2 cellular contexts compared by ENCODE assay signal in the genomic region with DNA sequence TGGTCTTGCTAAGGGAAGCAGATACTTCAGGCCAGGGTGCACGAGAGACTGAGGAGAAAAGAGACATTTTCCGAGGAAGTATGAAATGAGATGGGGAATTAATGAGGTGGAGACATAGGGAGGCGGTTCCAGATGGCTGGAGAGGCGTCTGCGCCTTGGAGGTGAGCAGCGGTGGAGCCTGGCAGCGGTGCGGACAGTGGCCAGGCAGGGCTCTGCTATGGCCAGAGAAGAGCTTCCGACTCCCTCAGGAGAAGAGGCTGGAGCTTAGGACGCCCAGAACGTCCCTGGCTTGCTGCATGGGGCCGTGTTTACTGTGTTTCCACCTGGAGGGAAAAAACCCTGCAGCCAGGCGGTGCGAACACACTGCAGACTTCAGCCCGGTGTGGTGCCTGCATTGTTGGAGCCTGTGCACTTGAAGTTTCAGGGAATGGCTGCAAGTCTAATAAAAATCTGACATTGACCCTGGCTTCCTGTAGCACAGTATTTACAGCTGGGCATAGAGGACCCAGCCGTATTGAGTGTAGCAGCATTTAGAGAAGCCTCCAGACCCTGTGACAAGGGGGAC.
TF ChIP-seq lines count a peak whose summit lies in the region.

No MANE protein-coding gene starts in this region.

TF ChIP-seq in GM23338, 12 proteins besides CTCF, POLR2A, EP300 and RAD21 (continued from another document):
- TF ChIP-seq, protein P1, sequence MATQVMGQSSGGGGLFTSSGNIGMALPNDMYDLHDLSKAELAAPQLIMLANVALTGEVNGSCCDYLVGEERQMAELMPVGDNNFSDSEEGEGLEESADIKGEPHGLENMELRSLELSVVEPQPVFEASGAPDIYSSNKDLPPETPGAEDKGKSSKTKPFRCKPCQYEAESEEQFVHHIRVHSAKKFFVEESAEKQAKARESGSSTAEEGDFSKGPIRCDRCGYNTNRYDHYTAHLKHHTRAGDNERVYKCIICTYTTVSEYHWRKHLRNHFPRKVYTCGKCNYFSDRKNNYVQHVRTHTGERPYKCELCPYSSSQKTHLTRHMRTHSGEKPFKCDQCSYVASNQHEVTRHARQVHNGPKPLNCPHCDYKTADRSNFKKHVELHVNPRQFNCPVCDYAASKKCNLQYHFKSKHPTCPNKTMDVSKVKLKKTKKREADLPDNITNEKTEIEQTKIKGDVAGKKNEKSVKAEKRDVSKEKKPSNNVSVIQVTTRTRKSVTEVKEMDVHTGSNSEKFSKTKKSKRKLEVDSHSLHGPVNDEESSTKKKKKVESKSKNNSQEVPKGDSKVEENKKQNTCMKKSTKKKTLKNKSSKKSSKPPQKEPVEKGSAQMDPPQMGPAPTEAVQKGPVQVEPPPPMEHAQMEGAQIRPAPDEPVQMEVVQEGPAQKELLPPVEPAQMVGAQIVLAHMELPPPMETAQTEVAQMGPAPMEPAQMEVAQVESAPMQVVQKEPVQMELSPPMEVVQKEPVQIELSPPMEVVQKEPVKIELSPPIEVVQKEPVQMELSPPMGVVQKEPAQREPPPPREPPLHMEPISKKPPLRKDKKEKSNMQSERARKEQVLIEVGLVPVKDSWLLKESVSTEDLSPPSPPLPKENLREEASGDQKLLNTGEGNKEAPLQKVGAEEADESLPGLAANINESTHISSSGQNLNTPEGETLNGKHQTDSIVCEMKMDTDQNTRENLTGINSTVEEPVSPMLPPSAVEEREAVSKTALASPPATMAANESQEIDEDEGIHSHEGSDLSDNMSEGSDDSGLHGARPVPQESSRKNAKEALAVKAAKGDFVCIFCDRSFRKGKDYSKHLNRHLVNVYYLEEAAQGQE (IDR thresholded peaks at IDR 0.05; ENCODE audit: unreplicated experiment), result no peak
- no peak for TF ChIP-seq NANOG (IDR thresholded peaks at IDR 0.05; ENCODE audit: borderline replicate concordance)
- TF ChIP-seq, protein P2, sequence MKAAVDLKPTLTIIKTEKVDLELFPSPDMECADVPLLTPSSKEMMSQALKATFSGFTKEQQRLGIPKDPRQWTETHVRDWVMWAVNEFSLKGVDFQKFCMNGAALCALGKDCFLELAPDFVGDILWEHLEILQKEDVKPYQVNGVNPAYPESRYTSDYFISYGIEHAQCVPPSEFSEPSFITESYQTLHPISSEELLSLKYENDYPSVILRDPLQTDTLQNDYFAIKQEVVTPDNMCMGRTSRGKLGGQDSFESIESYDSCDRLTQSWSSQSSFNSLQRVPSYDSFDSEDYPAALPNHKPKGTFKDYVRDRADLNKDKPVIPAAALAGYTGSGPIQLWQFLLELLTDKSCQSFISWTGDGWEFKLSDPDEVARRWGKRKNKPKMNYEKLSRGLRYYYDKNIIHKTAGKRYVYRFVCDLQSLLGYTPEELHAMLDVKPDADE (IDR thresholded peaks at IDR 0.05), result no peak
- no peak for TF ChIP-seq STAT1 (IDR thresholded peaks at IDR 0.05; ENCODE audit: unreplicated experiment)
- TF ChIP-seq, protein P3, sequence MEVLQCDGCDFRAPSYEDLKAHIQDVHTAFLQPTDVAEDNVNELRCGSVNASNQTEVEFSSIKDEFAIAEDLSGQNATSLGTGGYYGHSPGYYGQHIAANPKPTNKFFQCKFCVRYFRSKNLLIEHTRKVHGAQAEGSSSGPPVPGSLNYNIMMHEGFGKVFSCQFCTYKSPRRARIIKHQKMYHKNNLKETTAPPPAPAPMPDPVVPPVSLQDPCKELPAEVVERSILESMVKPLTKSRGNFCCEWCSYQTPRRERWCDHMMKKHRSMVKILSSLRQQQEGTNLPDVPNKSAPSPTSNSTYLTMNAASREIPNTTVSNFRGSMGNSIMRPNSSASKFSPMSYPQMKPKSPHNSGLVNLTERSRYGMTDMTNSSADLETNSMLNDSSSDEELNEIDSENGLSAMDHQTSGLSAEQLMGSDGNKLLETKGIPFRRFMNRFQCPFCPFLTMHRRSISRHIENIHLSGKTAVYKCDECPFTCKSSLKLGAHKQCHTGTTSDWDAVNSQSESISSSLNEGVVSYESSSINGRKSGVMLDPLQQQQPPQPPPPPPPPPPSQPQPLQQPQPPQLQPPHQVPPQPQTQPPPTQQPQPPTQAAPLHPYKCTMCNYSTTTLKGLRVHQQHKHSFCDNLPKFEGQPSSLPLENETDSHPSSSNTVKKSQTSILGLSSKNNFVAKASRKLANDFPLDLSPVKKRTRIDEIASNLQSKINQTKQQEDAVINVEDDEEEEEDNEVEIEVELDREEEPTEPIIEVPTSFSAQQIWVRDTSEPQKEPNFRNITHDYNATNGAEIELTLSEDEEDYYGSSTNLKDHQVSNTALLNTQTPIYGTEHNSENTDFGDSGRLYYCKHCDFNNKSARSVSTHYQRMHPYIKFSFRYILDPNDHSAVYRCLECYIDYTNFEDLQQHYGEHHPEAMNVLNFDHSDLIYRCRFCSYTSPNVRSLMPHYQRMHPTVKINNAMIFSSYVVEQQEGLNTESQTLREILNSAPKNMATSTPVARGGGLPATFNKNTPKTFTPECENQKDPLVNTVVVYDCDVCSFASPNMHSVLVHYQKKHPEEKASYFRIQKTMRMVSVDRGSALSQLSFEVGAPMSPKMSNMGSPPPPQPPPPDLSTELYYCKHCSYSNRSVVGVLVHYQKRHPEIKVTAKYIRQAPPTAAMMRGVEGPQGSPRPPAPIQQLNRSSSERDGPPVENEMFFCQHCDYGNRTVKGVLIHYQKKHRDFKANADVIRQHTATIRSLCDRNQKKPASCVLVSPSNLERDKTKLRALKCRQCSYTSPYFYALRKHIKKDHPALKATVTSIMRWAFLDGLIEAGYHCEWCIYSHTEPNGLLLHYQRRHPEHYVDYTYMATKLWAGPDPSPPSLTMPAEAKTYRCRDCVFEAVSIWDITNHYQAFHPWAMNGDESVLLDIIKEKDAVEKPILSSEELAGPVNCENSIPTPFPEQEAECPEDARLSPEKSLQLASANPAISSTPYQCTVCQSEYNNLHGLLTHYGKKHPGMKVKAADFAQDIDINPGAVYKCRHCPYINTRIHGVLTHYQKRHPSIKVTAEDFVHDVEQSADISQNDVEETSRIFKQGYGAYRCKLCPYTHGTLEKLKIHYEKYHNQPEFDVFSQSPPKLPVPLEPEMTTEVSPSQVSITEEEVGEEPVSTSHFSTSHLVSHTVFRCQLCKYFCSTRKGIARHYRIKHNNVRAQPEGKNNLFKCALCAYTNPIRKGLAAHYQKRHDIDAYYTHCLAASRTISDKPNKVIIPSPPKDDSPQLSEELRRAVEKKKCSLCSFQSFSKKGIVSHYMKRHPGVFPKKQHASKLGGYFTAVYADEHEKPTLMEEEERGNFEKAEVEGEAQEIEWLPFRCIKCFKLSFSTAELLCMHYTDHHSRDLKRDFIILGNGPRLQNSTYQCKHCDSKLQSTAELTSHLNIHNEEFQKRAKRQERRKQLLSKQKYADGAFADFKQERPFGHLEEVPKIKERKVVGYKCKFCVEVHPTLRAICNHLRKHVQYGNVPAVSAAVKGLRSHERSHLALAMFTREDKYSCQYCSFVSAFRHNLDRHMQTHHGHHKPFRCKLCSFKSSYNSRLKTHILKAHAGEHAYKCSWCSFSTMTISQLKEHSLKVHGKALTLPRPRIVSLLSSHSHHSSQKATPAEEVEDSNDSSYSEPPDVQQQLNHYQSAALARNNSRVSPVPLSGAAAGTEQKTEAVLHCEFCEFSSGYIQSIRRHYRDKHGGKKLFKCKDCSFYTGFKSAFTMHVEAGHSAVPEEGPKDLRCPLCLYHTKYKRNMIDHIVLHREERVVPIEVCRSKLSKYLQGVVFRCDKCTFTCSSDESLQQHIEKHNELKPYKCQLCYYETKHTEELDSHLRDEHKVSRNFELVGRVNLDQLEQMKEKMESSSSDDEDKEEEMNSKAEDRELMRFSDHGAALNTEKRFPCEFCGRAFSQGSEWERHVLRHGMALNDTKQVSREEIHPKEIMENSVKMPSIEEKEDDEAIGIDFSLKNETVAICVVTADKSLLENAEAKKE (CRISPR knock-in tag; IDR thresholded peaks at IDR 0.05), result no peak
- TF ChIP-seq EZH2phosphoT487 (IDR thresholded peaks at IDR 0.05; ENCODE audit: unreplicated experiment), result no peak

TF ChIP-seq in H1, 55 proteins besides CTCF, POLR2A, EP300 and RAD21 (continued from another document):
- no peak for TF ChIP-seq RXRA (IDR thresholded peaks at IDR 0.05; ENCODE audit: insufficient read depth, low read depth, low read length)
- TF ChIP-seq CBX5 (IDR thresholded peaks at IDR 0.05; ENCODE audit: low read depth, low read length), result no peak
- TF ChIP-seq JUN (IDR thresholded peaks at IDR 0.05; ENCODE audit: low read depth, low read length), result no peak
- TF ChIP-seq, protein P4, sequence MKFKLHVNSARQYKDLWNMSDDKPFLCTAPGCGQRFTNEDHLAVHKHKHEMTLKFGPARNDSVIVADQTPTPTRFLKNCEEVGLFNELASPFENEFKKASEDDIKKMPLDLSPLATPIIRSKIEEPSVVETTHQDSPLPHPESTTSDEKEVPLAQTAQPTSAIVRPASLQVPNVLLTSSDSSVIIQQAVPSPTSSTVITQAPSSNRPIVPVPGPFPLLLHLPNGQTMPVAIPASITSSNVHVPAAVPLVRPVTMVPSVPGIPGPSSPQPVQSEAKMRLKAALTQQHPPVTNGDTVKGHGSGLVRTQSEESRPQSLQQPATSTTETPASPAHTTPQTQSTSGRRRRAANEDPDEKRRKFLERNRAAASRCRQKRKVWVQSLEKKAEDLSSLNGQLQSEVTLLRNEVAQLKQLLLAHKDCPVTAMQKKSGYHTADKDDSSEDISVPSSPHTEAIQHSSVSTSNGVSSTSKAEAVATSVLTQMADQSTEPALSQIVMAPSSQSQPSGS (IDR thresholded peaks at IDR 0.05; ENCODE audit: low read length), result no peak
- no peak for TF ChIP-seq TBP (IDR thresholded peaks at IDR 0.05; ENCODE audit: low read depth, low read length)
- no peak for TF ChIP-seq RNF2 (IDR thresholded peaks at IDR 0.05; ENCODE audit: borderline replicate concordance, low read depth, low read length, missing control alignments, poor library complexity, severe bottlenecking)
TF ChIP-seq in H1: peak in this region for 0.
